8 cellular contexts compared by ENCODE assay signal in the genomic region with DNA sequence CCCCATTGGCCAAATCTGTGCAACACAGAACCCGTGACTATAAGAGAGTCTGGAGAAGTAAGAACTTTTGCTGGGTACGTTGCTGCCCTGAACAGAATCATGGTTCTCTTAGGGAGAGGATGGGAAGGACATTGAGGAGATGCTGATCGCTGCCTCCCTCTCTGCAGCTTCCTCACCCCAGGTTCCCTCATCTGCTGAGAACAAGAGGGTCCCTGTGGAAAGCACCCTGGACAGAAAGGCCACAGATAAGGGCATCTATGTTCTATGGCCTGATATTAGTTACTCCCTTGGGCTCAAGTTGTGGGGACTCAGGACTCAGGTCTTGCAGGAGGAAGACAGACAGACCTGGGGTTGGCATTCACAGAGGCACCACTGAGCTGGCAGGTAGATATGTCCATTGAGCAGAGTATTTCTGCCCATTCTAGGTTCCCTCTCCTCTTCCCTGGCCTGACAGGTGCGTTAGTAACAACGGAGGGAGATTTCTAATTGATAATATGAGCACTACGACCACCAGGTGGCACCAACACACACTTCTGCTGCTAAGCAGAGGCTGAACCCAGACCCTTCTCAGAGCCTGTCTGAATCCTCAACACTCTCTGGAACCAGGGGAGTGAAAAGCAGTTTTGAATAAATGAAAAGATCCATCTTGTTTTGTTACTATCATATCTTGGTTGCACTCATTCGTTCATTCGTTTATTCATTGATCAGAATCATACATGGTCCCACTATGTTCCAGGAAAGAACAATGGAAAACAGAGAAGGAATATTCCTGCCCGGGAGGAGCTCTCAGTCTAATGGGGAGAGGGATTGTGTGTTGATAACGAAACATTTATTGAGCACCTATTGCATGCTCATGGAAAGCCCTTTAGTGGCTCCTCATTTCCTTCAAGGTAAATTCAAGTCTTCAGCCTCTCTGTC. TPM values are rescaled to one million over a fixed set of nuclear protein-coding genes. Genes with fewer than 3 reads are reported as not detected.
A peak's percentile ranks its signal among the peaks of the same experiment; 100 is the strongest.
DNase-seq lines count a peak whose midpoint lies in the region; ATAC-seq and TF ChIP-seq lines count a peak whose summit lies in the region.

No MANE protein-coding gene starts in this region.

- H3K36me3 Mint-ChIP-seq in activated naive CD4-positive, alpha-beta T cell treated with anti-CD3 and anti-CD28 coated beads for 36 hours (ENCODE audit: low read depth): no peaks in the 10 kb centered on the region

- no peak overlapping the region for H3K4me3 Mint-ChIP-seq in activated naive CD4-positive, alpha-beta T cell treated with anti-CD3 and anti-CD28 coated beads for 36 hours

- H3K36me3 ChIP-seq in SK-N-MC (ENCODE audit: insufficient read depth, low read length) (no peaks in the 10 kb centered on the region), cardiac muscle cell (no peaks in the 10 kb centered on the region)

- H3K27me3 Mint-ChIP-seq in activated naive CD4-positive, alpha-beta T cell treated with anti-CD3 and anti-CD28 coated beads for 36 hours (ENCODE audit: low read depth): peaks cover 10% of the 10 kb centered on the region

- no peak overlapping the region for H3K27ac Mint-ChIP-seq in activated naive CD4-positive, alpha-beta T cell treated with anti-CD3 and anti-CD28 coated beads for 36 hours

- CTCF ChIA-PET in activated naive CD4-positive, alpha-beta T cell treated with anti-CD3 and anti-CD28 coated beads for 36 hours (lab: Charles Lee): interaction anchor here (0.7 to 6.0 kb wide), 7 partner anchors 10 to 248 kb away, joined by 3 to 30 read pairs (median 3); no protein-coding TSS in a partner anchor

- H3K4me3 ChIP-seq in SK-N-MC: no peak overlapping the region
- no peak overlapping the region for H3K4me3 ChIP-seq in cardiac muscle cell

- ATAC-seq in GM19397 (IDR thresholded peaks at IDR 0.05; ENCODE audit: unreplicated experiment): peak; percentile 73

- DNase-seq in CD1c-positive myeloid dendritic cell (ENCODE audit: extremely low spot score) (peak; percentile 71), Kasumi-1 (lab: John Stamatoyannopoulos, UW) (peak; percentile 67 to 81), SK-N-MC (ENCODE audit: low read depth, low spot score) (peak; percentile 14), cardiac muscle cell (ENCODE audit: low read depth in 1 of 2, low spot score in 1 of 2) (peak; percentile 65 to 83), renal cortical epithelial cell (ENCODE audit: low read depth) (peak; percentile 30), GDM1 (lab: John Stamatoyannopoulos, UW) (no peak)
- peak; percentile 74 for DNase-seq in activated naive CD4-positive, alpha-beta T cell treated with anti-CD3 and anti-CD28 coated beads for 36 hours

- intact Hi-C loops in activated naive CD4-positive, alpha-beta T cell treated with anti-CD3 and anti-CD28 coated beads for 36 hours (cut with micrococcal nuclease): loop anchor here (1.0 to 2.0 kb wide), 2 partner anchors 131 to 607 kb away; no protein-coding TSS in a partner anchor

- no peaks in the 10 kb centered on the region for H3K9me3 Mint-ChIP-seq in activated naive CD4-positive, alpha-beta T cell treated with anti-CD3 and anti-CD28 coated beads for 36 hours

- H3K9ac ChIP-seq in SK-N-MC (ENCODE audit: insufficient read length): no peak overlapping the region

- peaks cover 43% of the 10 kb centered on the region for H3K27me3 ChIP-seq in cardiac muscle cell

- H3K4me1 ChIP-seq in cardiac muscle cell (ENCODE audit: low read depth): no peaks in the 10 kb centered on the region

- H3K4me1 Mint-ChIP-seq in activated naive CD4-positive, alpha-beta T cell treated with anti-CD3 and anti-CD28 coated beads for 36 hours (ENCODE audit: low read depth): no peaks in the 10 kb centered on the region

- H3K9me3 ChIP-seq in SK-N-MC (ENCODE audit: low read depth, low read length) (no peaks in the 10 kb centered on the region), cardiac muscle cell (ENCODE audit: low read depth) (no peaks in the 10 kb centered on the region)

- TF ChIP-seq CTCF in cardiac muscle cell (IDR thresholded peaks at IDR 0.05; ENCODE audit: low read depth, low read length): peak; percentile 67

- no peak overlapping the region for H3K27ac ChIP-seq in SK-N-MC
- no peak overlapping the region for H3K27ac ChIP-seq in cardiac muscle cell

RNA-seq across cellular contexts. Expression of a gene that starts 56.4 kb away (rescaled TPM):
- not detected for total RNA-seq in activated naive CD4-positive, alpha-beta T cell treated with anti-CD3 and anti-CD28 coated beads for 36 hours
- total RNA-seq in cardiac muscle cell (1.3 and 3.4 TPM in 2 replicates), renal cortical epithelial cell (not detected in 2 replicates)
- polyA plus RNA-seq in cardiac muscle cell: 1.9 and 3.4 TPM in 2 replicates
